Comparison of ENCODE assay signal across 36 cellular contexts in genomic region chrX:106972896-106973295, GRCh38. TPM values are rescaled to one million over a fixed set of nuclear protein-coding genes. Genes with fewer than 3 reads are reported as not detected.
"Had no signal": no experiment of that assay in that cellular context is flagged by ENCODE, and none has a peak within 500 bp of the region (broad histone marks: within the 10 kb centered on the region; RNA-seq: fewer than 3 reads in every experiment).

No MANE protein-coding gene starts in this region.

- H3K27ac Mint-ChIP-seq: activated B cell treated with CpG ODN at 0.5 μM for 24 hours; activated CD4-positive, alpha-beta memory T cell treated with anti-CD3 and anti-CD28 coated beads for 36 hours; activated CD4-positive, alpha-beta T cell treated with anti-CD3 and anti-CD28 coated beads, Interleukin-2, amount 10 ng/mL, durations not matched to agents 24 days and 14 days; activated CD8-positive, alpha-beta T cell treated with anti-CD3 and anti-CD28 coated beads for 36 hours; activated naive CD4-positive, alpha-beta T cell treated with anti-CD3 and anti-CD28 coated beads, Interleukin-2, amount 10 ng/mL, durations not matched to agents 7 days and 5 days; activated naive CD8-positive, alpha-beta T cell; activated naive CD8-positive, alpha-beta T cell treated with anti-CD3 and anti-CD28 coated beads, Interleukin-2, amount 10 ng/mL, durations not matched to agents 7 days and 5 days; activated naive CD8-positive, alpha-beta T cell treated with anti-CD3 and anti-CD28 coated beads, Interleukin-2, amount 50 U/mL, for 24 hours; activated T-helper 2 cell treated with anti-CD3 and anti-CD28 coated beads, Interferon-gamma antibody, Interleukin-2, Interleukin-4, amounts not matched to agents 10 μg/mL and 5 μg/mL and 100 μg/mL, durations not matched to agents 14 hours and 24 hours and 36 hours; brain; T-helper 1 cell treated with Interleukin-12 subunit alpha and Interleukin-12 subunit beta and Interleukin-4 antibody, amounts not matched to agents 30 μg/mL and 1 μg/mL, for 36 hours; T-helper 2 cell treated with Interferon-gamma antibody and Interleukin-4, amounts not matched to agents 5 μg/mL and 100 μg/mL, for 36 hours had no signal

- H3K4me3 Mint-ChIP-seq: activated B cell treated with CpG ODN at 0.5 μM for 24 hours; activated CD4-positive, alpha-beta memory T cell treated with anti-CD3 and anti-CD28 coated beads for 36 hours; activated CD4-positive, alpha-beta T cell treated with anti-CD3 and anti-CD28 coated beads, Interleukin-2, amount 10 ng/mL, durations not matched to agents 24 days and 14 days; activated CD8-positive, alpha-beta T cell treated with anti-CD3 and anti-CD28 coated beads for 36 hours; activated naive CD4-positive, alpha-beta T cell treated with anti-CD3 and anti-CD28 coated beads, Interleukin-2, amount 10 ng/mL, durations not matched to agents 7 days and 5 days; activated naive CD4-positive, alpha-beta T cell treated with anti-CD3 and anti-CD28 coated beads, Interleukin-2, amount 50 U/mL, for 24 hours; activated naive CD8-positive, alpha-beta T cell; activated naive CD8-positive, alpha-beta T cell treated with anti-CD3 and anti-CD28 coated beads, Interleukin-2, amount 10 ng/mL, durations not matched to agents 7 days and 5 days; activated naive CD8-positive, alpha-beta T cell treated with anti-CD3 and anti-CD28 coated beads, Interleukin-2, amount 50 U/mL, for 24 hours; activated T-cell treated with anti-CD3 and anti-CD28 coated beads, Interleukin-2, amount 50 U/mL, for 4 hours; brain; central memory CD8-positive, alpha-beta T cell; T-helper 1 cell treated with Interleukin-12 subunit alpha and Interleukin-12 subunit beta and Interleukin-4 antibody, amounts not matched to agents 30 μg/mL and 1 μg/mL, for 36 hours; T-helper 2 cell treated with Interferon-gamma antibody and Interleukin-4, amounts not matched to agents 5 μg/mL and 100 μg/mL, for 36 hours had no signal

- H3K27me3 ChIP-seq: ascending aorta, cardiac muscle cell had no signal

- FAIRE-seq: TTC549 had no signal

- H3K27me3 Mint-ChIP-seq: activated B cell treated with CpG ODN at 0.5 μM for 24 hours; activated CD4-positive, alpha-beta memory T cell treated with anti-CD3 and anti-CD28 coated beads for 36 hours; activated CD4-positive, alpha-beta T cell treated with anti-CD3 and anti-CD28 coated beads, Interleukin-2, amount 10 ng/mL, durations not matched to agents 24 days and 14 days; activated CD8-positive, alpha-beta T cell treated with anti-CD3 and anti-CD28 coated beads for 36 hours; activated naive CD4-positive, alpha-beta T cell treated with anti-CD3 and anti-CD28 coated beads, Interleukin-2, amount 10 ng/mL, durations not matched to agents 7 days and 5 days; activated naive CD4-positive, alpha-beta T cell treated with anti-CD3 and anti-CD28 coated beads, Interleukin-2, amount 50 U/mL, for 24 hours; activated naive CD8-positive, alpha-beta T cell; activated naive CD8-positive, alpha-beta T cell treated with anti-CD3 and anti-CD28 coated beads, Interleukin-2, amount 10 ng/mL, durations not matched to agents 7 days and 5 days; activated naive CD8-positive, alpha-beta T cell treated with anti-CD3 and anti-CD28 coated beads, Interleukin-2, amount 50 U/mL, for 24 hours; brain; central memory CD8-positive, alpha-beta T cell had no signal

- H3K36me3 ChIP-seq: ascending aorta, cardiac muscle cell had no signal

- H3K4me1 ChIP-seq: ascending aorta had no signal

- H3K4me1 Mint-ChIP-seq: activated B cell treated with CpG ODN at 0.5 μM for 24 hours; activated CD4-positive, alpha-beta T cell treated with anti-CD3 and anti-CD28 coated beads, Interleukin-2, amount 10 ng/mL, durations not matched to agents 24 days and 14 days; activated naive CD4-positive, alpha-beta T cell treated with anti-CD3 and anti-CD28 coated beads, Interleukin-2, amount 10 ng/mL, durations not matched to agents 7 days and 5 days; activated naive CD4-positive, alpha-beta T cell treated with anti-CD3 and anti-CD28 coated beads, Interleukin-2, amount 50 U/mL, for 24 hours; activated naive CD8-positive, alpha-beta T cell treated with anti-CD3 and anti-CD28 coated beads, Interleukin-2, amount 10 ng/mL, durations not matched to agents 7 days and 5 days; activated naive CD8-positive, alpha-beta T cell treated with anti-CD3 and anti-CD28 coated beads, Interleukin-2, amount 50 U/mL, for 24 hours; brain; central memory CD8-positive, alpha-beta T cell had no signal

- H3K9me3 ChIP-seq: ascending aorta had no signal

- H3K27ac ChIP-seq: ascending aorta, cardiac muscle cell, VCaP had no signal

- H3K9me3 Mint-ChIP-seq: activated CD4-positive, alpha-beta memory T cell treated with anti-CD3 and anti-CD28 coated beads for 36 hours; activated CD8-positive, alpha-beta T cell treated with anti-CD3 and anti-CD28 coated beads for 36 hours; activated naive CD8-positive, alpha-beta T cell treated with anti-CD3 and anti-CD28 coated beads, Interleukin-2, amount 50 U/mL, for 24 hours; activated T-cell treated with anti-CD3 and anti-CD28 coated beads, Interleukin-2, amount 50 U/mL, for 4 hours; activated T-helper 2 cell treated with anti-CD3 and anti-CD28 coated beads, Interferon-gamma antibody, Interleukin-2, Interleukin-4, amounts not matched to agents 10 μg/mL and 5 μg/mL and 100 μg/mL, durations not matched to agents 14 hours and 24 hours and 36 hours; central memory CD8-positive, alpha-beta T cell; T-helper 1 cell treated with Interleukin-12 subunit alpha and Interleukin-12 subunit beta and Interleukin-4 antibody, amounts not matched to agents 30 μg/mL and 1 μg/mL, for 36 hours had no signal

- ATAC-seq: activated CD8-positive, alpha-beta T cell treated with anti-CD3 and anti-CD28 coated beads for 36 hours; activated naive CD8-positive, alpha-beta T cell treated with anti-CD3 and anti-CD28 coated beads, Interleukin-2, amount 50 U/mL, for 24 hours; activated T-cell treated with anti-CD3 and anti-CD28 coated beads, Interleukin-2, amount 50 U/mL, for 4 hours had no signal

- H3K4me3 ChIP-seq: ascending aorta, cardiac muscle cell had no signal

- DNase-seq: activated B cell treated with CpG ODN at 0.5 μM for 24 hours; activated CD4-positive, alpha-beta memory T cell treated with anti-CD3 and anti-CD28 coated beads for 36 hours; activated CD4-positive, alpha-beta T cell treated with anti-CD3 and anti-CD28 coated beads for 4 hours; activated CD4-positive, alpha-beta T cell treated with anti-CD3 and anti-CD28 coated beads, Interleukin-2, amount 10 ng/mL, durations not matched to agents 24 days and 14 days; activated CD4-positive, alpha-beta T cell treated with anti-CD3 and anti-CD28 coated beads, Interleukin-2, amount 50 U/mL, for 1 hour; activated CD4-positive, alpha-beta T cell treated with anti-CD3 and anti-CD28 coated beads, Interleukin-2, amount 50 U/mL, for 4 hours; activated CD4-positive, CD25-positive, alpha-beta regulatory T cell treated with anti-CD3 and anti-CD28 coated beads, Interleukin-2, amount 50 U/mL, for 72 hours; activated CD8-positive, alpha-beta memory T cell treated with anti-CD3 and anti-CD28 coated beads, Interleukin-2, amount 50 U/mL, for 48 hours; activated CD8-positive, alpha-beta T cell treated with anti-CD3 and anti-CD28 coated beads for 36 hours; activated effector memory CD4-positive, alpha-beta T cell treated with Interleukin-2 at 50 U/mL for 16 hours; activated gamma-delta T cell; activated naive CD4-positive, alpha-beta T cell treated with anti-CD3 and anti-CD28 coated beads, Interleukin-2, amount 10 ng/mL, durations not matched to agents 7 days and 5 days; activated naive CD4-positive, alpha-beta T cell treated with Interleukin-2 at 50 U/mL for 16 hours; activated naive CD8-positive, alpha-beta T cell treated with anti-CD3 and anti-CD28 coated beads, Interleukin-2, amount 10 ng/mL, durations not matched to agents 7 days and 5 days; activated naive CD8-positive, alpha-beta T cell treated with anti-CD3 and anti-CD28 coated beads, Interleukin-2, amount 50 U/mL, for 24 hours; activated T-cell treated with anti-CD3 and anti-CD28 coated beads, Interleukin-2, amount 50 U/mL, for 4 hours; amygdala; anterior cingulate cortex; caudate nucleus; cerebellar nuclear complex; T-helper 1 cell; T-helper 2 cell; T-helper 9 cell had no signal

RNA-seq across cellular contexts. Expression of gene CLDN2, which starts 52.7 kb away (rescaled TPM):
- total RNA-seq: activated B cell treated with CpG ODN at 0.5 μM for 24 hours; activated CD4-positive, alpha-beta memory T cell treated with anti-CD3 and anti-CD28 coated beads for 36 hours; activated CD4-positive, alpha-beta T cell treated with anti-CD3 and anti-CD28 coated beads, Interleukin-2, amount 10 ng/mL, durations not matched to agents 24 days and 14 days; activated CD8-positive, alpha-beta memory T cell treated with anti-CD3 and anti-CD28 coated beads for 36 hours; activated CD8-positive, alpha-beta T cell treated with anti-CD3 and anti-CD28 coated beads for 36 hours; activated naive CD8-positive, alpha-beta T cell treated with anti-CD3 and anti-CD28 coated beads, Interleukin-2, amount 10 ng/mL, durations not matched to agents 7 days and 5 days; activated T-cell treated with anti-CD3 and anti-CD28 coated beads, Interleukin-2, amount 50 U/mL, for 4 hours; activated T-helper 2 cell treated with anti-CD3 and anti-CD28 coated beads, Interferon-gamma antibody, Interleukin-2, Interleukin-4, amounts not matched to agents 10 μg/mL and 5 μg/mL and 100 μg/mL, durations not matched to agents 14 hours and 24 hours and 36 hours; bronchial epithelial cell had no signal
